In the genomic region with DNA sequence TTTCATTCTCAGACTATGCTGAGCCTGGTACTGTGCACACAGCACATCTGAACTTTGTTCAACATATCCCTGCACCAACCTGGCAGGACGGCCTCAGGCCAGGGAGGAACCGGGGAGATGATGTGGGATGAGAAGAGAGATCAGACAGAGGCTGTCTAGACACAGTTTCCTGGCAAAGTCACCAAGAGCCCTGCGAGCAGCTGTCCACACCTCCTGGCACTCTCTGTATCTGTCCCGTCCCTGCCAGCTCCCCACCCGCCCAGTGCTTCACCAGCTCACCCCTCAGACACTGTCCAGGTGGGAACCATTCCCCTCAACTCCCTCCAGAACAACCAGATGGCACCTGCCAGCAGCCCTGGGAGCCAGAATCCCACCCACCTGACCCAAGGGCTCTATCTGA, we compare ENCODE assay signal across 8 cellular contexts. TPM values are rescaled to one million over a fixed set of nuclear protein-coding genes. Genes with fewer than 3 reads are reported as not detected.
DNase-seq lines count a peak whose midpoint lies in the region; ATAC-seq, FAIRE-seq and TF ChIP-seq lines count a peak whose summit lies in the region.
"Not testable (repeated sequence)": the region's sequence is repeated elsewhere in the genome, so short reads cannot be mapped to it uniquely, and the experiment has no call there.
"Had no signal": no experiment of that assay in that cellular context is flagged by ENCODE, and none has a peak within 500 bp of the region (broad histone marks: within the 10 kb centered on the region; RNA-seq: fewer than 3 reads in every experiment).

No MANE protein-coding gene starts in this region.

- not testable (repeated sequence) for FAIRE-seq in A549 (lab: Jason Lieb, UNC)

- H3K4me2 ChIP-seq in A549 = not testable (repeated sequence)

- DNase-seq in A549 (ENCODE audit: low read depth in 1 of 2, low spot score in 1 of 2); foreskin keratinocyte; Right ventricle myocardium superior; right cardiac atrium; psoas muscle; upper lobe of right lung: not testable (repeated sequence)

- not testable (repeated sequence) for TF ChIP-seq RAD21 in A549 (conservative IDR thresholded peaks at IDR 0.05 in 1 of 2, IDR thresholded peaks at IDR 0.05 in 1 of 2)

- not testable (repeated sequence) for TF ChIP-seq EP300 in A549 (IDR thresholded peaks at IDR 0.05)

- not testable (repeated sequence) for H3K4me3 ChIP-seq in A549; right cardiac atrium (ENCODE audit: low read length); psoas muscle; upper lobe of right lung

- no CpG with 5 or more reads among the region's 5 CpGs for WGBS in A549 (ENCODE audit: missing lambda C conversion rate)
- no CpG with 5 or more reads among the region's 5 CpGs for WGBS in right cardiac atrium
- WGBS in psoas muscle, 3 donors = no CpG with 5 or more reads among the region's 5 CpGs

- CTCF ChIA-PET in A549 (lab: Yijun Ruan, JAX) = not testable (repeated sequence)

- POLR2A ChIA-PET in A549 (lab: Yijun Ruan, JAX) = not testable (repeated sequence)

- not testable (repeated sequence) for TF ChIP-seq CTCF in A549 (IDR thresholded peaks at IDR 0.05); foreskin keratinocyte (conservative IDR thresholded peaks at IDR 0.05); psoas muscle (IDR thresholded peaks at IDR 0.05); upper lobe of right lung (IDR thresholded peaks at IDR 0.05)

- TF ChIP-seq POLR2A in A549 (IDR thresholded peaks at IDR 0.05; ENCODE audit: low read length) = not testable (repeated sequence)

- H3K4me1 ChIP-seq in A549; foreskin keratinocyte; right cardiac atrium (ENCODE audit: control insufficient read depth, insufficient read depth, low read length); psoas muscle; upper lobe of right lung: not testable (repeated sequence)

- not testable (repeated sequence) for H3K27ac ChIP-seq in A549; foreskin keratinocyte; right cardiac atrium (ENCODE audit: low read length); psoas muscle; upper lobe of right lung

- intact Hi-C loops in Right ventricle myocardium superior (cut with DNase I); right cardiac atrium (cut with DNase I); psoas muscle (cut with DNase I); upper lobe of right lung (cut with DNase I): not testable (repeated sequence)

- not testable (repeated sequence) for H3K36me3 ChIP-seq in psoas muscle (ENCODE audit: insufficient read depth in 1 of 2, low read depth in 1 of 2); upper lobe of right lung

- H3K9me3 ChIP-seq in A549; right cardiac atrium (ENCODE audit: control insufficient read depth, low read length); psoas muscle; upper lobe of right lung: not testable (repeated sequence)

- H3K27me3 ChIP-seq in foreskin keratinocyte; right cardiac atrium (ENCODE audit: control insufficient read depth, insufficient read depth); psoas muscle (ENCODE audit: insufficient read depth in 3 of 3, low read length in 2 of 3); upper lobe of right lung: not testable (repeated sequence)

- ATAC-seq in A549 (peak; percentile 53 to 62), foreskin keratinocyte (peak; percentile 38), Right ventricle myocardium superior (ENCODE audit: poor library complexity) (peak; percentile 70), right cardiac atrium (peak; percentile 54 to 68), psoas muscle (peak; percentile 82 to 89 (median 86)), upper lobe of right lung (peak; percentile 38)

RNA-seq across cellular contexts. Expression of a gene that starts 42.1 kb away (rescaled TPM):
- polyA plus RNA-seq in A549 (2011; rRNA removed) = 2.0 TPM in 2 replicates
- 2.5 and 3.1 TPM in 2 replicates for polyA plus RNA-seq in A549 (2012; cell fraction: cytosol; rRNA removed)
- polyA plus RNA-seq in A549 (2012; cell fraction: nucleus; rRNA removed) = 4.5 and 5.9 TPM in 2 replicates
- polyA plus RNA-seq in A549 (2017; fragmentation: RNase III; extraction: RNeasy Plus Mini Kit Qiagen cat#74134 plus additional on column Dnase treatment) = 1.9 to 2.4 TPM (median 2.0 TPM) in 3 replicates
- polyA minus RNA-seq in A549 (2011; rRNA and poly(A)+ RNA removed) = 0.33 and 0.63 TPM in 2 replicates
- 8.4 TPM in 1 of 2 replicates, not detected in the other for total RNA-seq in foreskin keratinocyte
- 0.06 and 18.7 TPM in 2 replicates for polyA plus RNA-seq in foreskin keratinocyte
- total RNA-seq in Right ventricle myocardium superior = not detected
- under 1 TPM in 3 of 4 donors, not detected in 1; 0.15 to 0.53 (median 0.29) TPM for total RNA-seq in right cardiac atrium
- 3.9 TPM for polyA plus RNA-seq in right cardiac atrium
- total RNA-seq in psoas muscle = under 1 TPM in 2 of 4 donors, not detected in 2; 0.36 to 0.42 TPM
- polyA plus RNA-seq in psoas muscle = 1 to 10 TPM in 2 of 3 donors, not detected in 1; 5.7 to 6.4 TPM
- total RNA-seq in upper lobe of right lung = 0.67 TPM
- total RNA-seq: CD4-positive, CD25-positive, alpha-beta regulatory T cell; GM12878 had no signal
